In genomic region chr1:156225677-156226014, GRCh38 we compare ENCODE assay signal across 1 cellular context.
TF ChIP-seq lines count a peak whose summit lies in the region.

No MANE protein-coding gene starts in this region.

TF ChIP-seq in SK-N-SH treated with all-trans-retinoic acid at 6 μM for 48 hours, 23 proteins besides CTCF, POLR2A, EP300 and RAD21 (continued from another document):
- no peak for TF ChIP-seq POU6F1 (CRISPR knock-in tag; IDR thresholded peaks at IDR 0.05; ENCODE audit: borderline replicate concordance, low read depth)
- no peak for TF ChIP-seq ZNF70 (CRISPR knock-in tag; IDR thresholded peaks at IDR 0.05)
- no peak for TF ChIP-seq ISL1 (CRISPR knock-in tag; IDR thresholded peaks at IDR 0.05)
